ENCODE assay signal across 10 cellular contexts in genomic region chr9:15622596-15622995, GRCh38.
DNase-seq lines count a peak whose midpoint lies in the region; ATAC-seq lines count a peak whose summit lies in the region.
"Had no signal": no experiment of that assay in that cellular context is flagged by ENCODE, and none has a peak within 500 bp of the region (broad histone marks: within the 10 kb centered on the region; RNA-seq: fewer than 3 reads in every experiment).

No MANE protein-coding gene starts in this region.

- ATAC-seq in HG03196 (IDR thresholded peaks at IDR 0.05; ENCODE audit: unreplicated experiment) (no peak), HG03045 (IDR thresholded peaks at IDR 0.05; ENCODE audit: unreplicated experiment) (no peak), GM19035 (IDR thresholded peaks at IDR 0.05; ENCODE audit: unreplicated experiment) (no peak)
- ATAC-seq: activated T-cell treated with anti-CD3 and anti-CD28 coated beads, Interleukin-2, amount 50 U/mL, for 72 hours had no signal

- DNase-seq in EL: peak; percentile 8
- peak; percentile 13 for DNase-seq in M059J (ENCODE audit: low read depth)
- DNase-seq in astrocyte of the hippocampus (ENCODE audit: low read depth, low spot score): peak; percentile 36
- DNase-seq in lung microvascular endothelial cell (ENCODE audit: low read depth in 2 of 2): peak; percentile 23 to 33
- no peak for DNase-seq in substantia nigra (lab: John Stamatoyannopoulos, UW)
- DNase-seq: activated T-cell treated with anti-CD3 and anti-CD28 coated beads, Interleukin-2, amount 50 U/mL, for 72 hours; spleen had no signal

- no peak overlapping the region for H3K27ac ChIP-seq in substantia nigra (ENCODE audit: low read depth, low read length, poor library complexity, severe bottlenecking)
- H3K27ac ChIP-seq: spleen had no signal

Comparison
In these comparisons a context has a peak if more than half of its experiments do, and no peak if none do; other contexts are left out.
1. DNase-seq: peak in EL (single experiment), M059J (single experiment), astrocyte of the hippocampus (single experiment) and lung microvascular endothelial cell (2 of 2); none in substantia nigra (0 of 49).